In genomic region chr9:108937561-108938305, GRCh38 we compare ENCODE assay signal across 24 cellular contexts. TPM values are rescaled to one million over a fixed set of nuclear protein-coding genes. Genes with fewer than 3 reads are reported as not detected.
DNase-seq lines count a peak whose midpoint lies in the region; ATAC-seq, FAIRE-seq and TF ChIP-seq lines count a peak whose summit lies in the region.
"Had no signal": no experiment of that assay in that cellular context is flagged by ENCODE, and none has a peak within 500 bp of the region (broad histone marks: within the 10 kb centered on the region; RNA-seq: fewer than 3 reads in every experiment).

No MANE protein-coding gene starts in this region.

- no peak overlapping the region for H3K4me2 ChIP-seq in K562 (ENCODE audit: insufficient read depth, low read length)
- H3K4me2 ChIP-seq: BLaER1 had no signal

- no peaks in the 10 kb centered on the region for H4K20me1 ChIP-seq in K562 (replicated peaks; ENCODE audit: control insufficient read depth, insufficient read depth, low read length)

- intact Hi-C loops in K562 (cut with micrococcal nuclease): no loop called here
- intact Hi-C loops in adrenal gland (cut with DNase I): loop anchor here in 1 of 2 donors (10.0 kb wide), 1 partner anchor 187 kb away; no protein-coding TSS in a partner anchor
- intact Hi-C loops in esophagus squamous epithelium (cut with DNase I): no loop called here

- H2AFZ ChIP-seq in K562 (ENCODE audit: low read depth, low read length): no peak overlapping the region

- no peak overlapping the region for H3K4me3 Mint-ChIP-seq in T-helper 2 cell treated with Interferon-gamma antibody and Interleukin-4, amounts not matched to agents 5 μg/mL and 100 μg/mL, for 36 hours
- H3K4me3 Mint-ChIP-seq in osteocyte (ENCODE audit: unreplicated experiment) (no peak overlapping the region), type B pancreatic cell (no peak overlapping the region)
- H3K4me3 Mint-ChIP-seq: B cell; CD8-positive, alpha-beta T cell had no signal

- WGBS in K562 (ENCODE audit: insufficient coverage, low coverage, missing lambda C conversion rate): 86% methylated on average over 5 of the region's 5 CpGs
- 84 to 90% (median 88%) methylated on average over 5 of the region's 5 CpGs for WGBS in adrenal gland, 4 donors
- WGBS in esophagus squamous epithelium, 2 donors: 82 to 85% methylated on average over 5 of the region's 5 CpGs

- H3K36me3 ChIP-seq in K562 (ENCODE audit: control insufficient read depth, insufficient read depth, low read length) (peaks cover 55% of the 10 kb centered on the region), adrenal gland (replicated peaks in 1 of 2) (peaks cover 0 to 46% of the 10 kb centered on the region in 2 donors), esophagus squamous epithelium (peaks cover 0 to 61% (median 4%) of the 10 kb centered on the region in 3 donors)

- no peak for TF ChIP-seq EP300 in K562 (IDR thresholded peaks at IDR 0.05; ENCODE audit: low read length)

- CTCF ChIA-PET in K562 (lab: Yijun Ruan, JAX; ENCODE audit: low intra/inter-chr PET ratio): no interaction called here

- H3K36me3 Mint-ChIP-seq in T-helper 2 cell treated with Interferon-gamma antibody and Interleukin-4, amounts not matched to agents 5 μg/mL and 100 μg/mL, for 36 hours (ENCODE audit: low read depth): peaks cover 6% of the 10 kb centered on the region
- H3K36me3 Mint-ChIP-seq in osteocyte (ENCODE audit: unreplicated experiment): peaks cover 26% of the 10 kb centered on the region
- H3K36me3 Mint-ChIP-seq in type B pancreatic cell: peaks cover 14% of the 10 kb centered on the region

- TF ChIP-seq POLR2A in K562 (conservative IDR thresholded peaks at IDR 0.05) (no peak), adrenal gland (IDR thresholded peaks at IDR 0.05) (no peak), esophagus squamous epithelium (IDR thresholded peaks at IDR 0.05) (no peak)

- no peak for TF ChIP-seq RAD21 in K562 (CRISPR knock-in tag; conservative IDR thresholded peaks at IDR 0.05 in 1 of 2, IDR thresholded peaks at IDR 0.05 in 1 of 2)

- in situ Hi-C loops in K562 (cut with MboI): no loop called here

- POLR2A ChIA-PET in K562 (lab: Yijun Ruan, JAX): no interaction called here

- H3K27ac ChIP-seq in K562 (ENCODE audit: extremely low read depth, low read depth, low read length): no peak overlapping the region
- no peak overlapping the region for H3K27ac ChIP-seq in adrenal gland
- no peak overlapping the region for H3K27ac ChIP-seq in esophagus squamous epithelium
- H3K27ac ChIP-seq: 22Rv1, BLaER1, C4-2B had no signal

- H3K27me3 Mint-ChIP-seq in T-helper 2 cell treated with Interferon-gamma antibody and Interleukin-4, amounts not matched to agents 5 μg/mL and 100 μg/mL, for 36 hours (ENCODE audit: low read depth): no peaks in the 10 kb centered on the region
- H3K27me3 Mint-ChIP-seq in osteocyte (ENCODE audit: unreplicated experiment): no peaks in the 10 kb centered on the region
- H3K27me3 Mint-ChIP-seq in type B pancreatic cell: no peaks in the 10 kb centered on the region
- H3K27me3 Mint-ChIP-seq: B cell; CD4-positive, CD25-positive, alpha-beta regulatory T cell had no signal

- H3K9me1 ChIP-seq in K562 (ENCODE audit: control insufficient read depth, insufficient read depth, low read length): no peaks in the 10 kb centered on the region

- H3K27me3 ChIP-seq in K562 (ENCODE audit: control insufficient read depth in 2 of 2, insufficient read depth in 2 of 2, low read length in 2 of 2) (no peaks in the 10 kb centered on the region), adrenal gland (no peaks in the 10 kb centered on the region), esophagus squamous epithelium (no peaks in the 10 kb centered on the region)
- H3K27me3 ChIP-seq: BLaER1 had no signal

- peaks cover 17% of the 10 kb centered on the region for H3K4me1 Mint-ChIP-seq in T-helper 2 cell treated with Interferon-gamma antibody and Interleukin-4, amounts not matched to agents 5 μg/mL and 100 μg/mL, for 36 hours (ENCODE audit: low read depth)
- H3K4me1 Mint-ChIP-seq in osteocyte (ENCODE audit: unreplicated experiment): peaks cover 19% of the 10 kb centered on the region
- H3K4me1 Mint-ChIP-seq in type B pancreatic cell (ENCODE audit: unreplicated experiment): peaks cover 16% of the 10 kb centered on the region

- no peak overlapping the region for H3K9ac ChIP-seq in K562 (ENCODE audit: insufficient read depth in 1 of 2, low read depth in 2 of 2, low read length in 2 of 2)
- H3K9ac ChIP-seq: BLaER1 had no signal

- TF ChIP-seq CTCF in K562 (IDR thresholded peaks at IDR 0.05 in 2 of 3, conservative IDR thresholded peaks at IDR 0.05 in 1 of 3; ENCODE audit: insufficient read depth in 2 of 3, low read depth in 1 of 3, low read length in 3 of 3): no peak
- no peak for TF ChIP-seq CTCF in osteocyte (IDR thresholded peaks at IDR 0.05)
- no peak for TF ChIP-seq CTCF in adrenal gland (IDR thresholded peaks at IDR 0.05)
- TF ChIP-seq CTCF in esophagus squamous epithelium (IDR thresholded peaks at IDR 0.05): no peak
- no peak for TF ChIP-seq CTCF in type B pancreatic cell (conservative IDR thresholded peaks at IDR 0.05)

- H3K4me3 ChIP-seq in K562 (no peak overlapping the region), adrenal gland (no peak overlapping the region), esophagus squamous epithelium (no peak overlapping the region)
- H3K4me3 ChIP-seq: BLaER1, HAP-1 had no signal

- H3K9me3 Mint-ChIP-seq in T-helper 2 cell treated with Interferon-gamma antibody and Interleukin-4, amounts not matched to agents 5 μg/mL and 100 μg/mL, for 36 hours: no peaks in the 10 kb centered on the region
- H3K9me3 Mint-ChIP-seq in osteocyte (ENCODE audit: unreplicated experiment) (no peaks in the 10 kb centered on the region), type B pancreatic cell (no peaks in the 10 kb centered on the region)
- H3K9me3 Mint-ChIP-seq: CD4-positive, CD25-positive, alpha-beta regulatory T cell; CD8-positive, alpha-beta T cell had no signal

- no peak for ATAC-seq in K562
- ATAC-seq: CD8-positive, alpha-beta T cell had no signal

- peaks cover 26% of the 10 kb centered on the region for H3K79me2 ChIP-seq in K562 (ENCODE audit: control insufficient read depth, insufficient read depth, low read length)

- H3K9me3 ChIP-seq in K562 (replicated peaks; ENCODE audit: control insufficient read depth, insufficient read depth, low read depth, low read length): no peaks in the 10 kb centered on the region
- H3K9me3 ChIP-seq in adrenal gland (replicated peaks in 1 of 3): no peaks in the 10 kb centered on the region
- H3K9me3 ChIP-seq in esophagus squamous epithelium: no peaks in the 10 kb centered on the region
- H3K9me3 ChIP-seq: BLaER1, HAP-1 had no signal

- FAIRE-seq in K562 (lab: Jason Lieb, UNC): no peak
- FAIRE-seq: A204.1, D721Med, GM12891, GM18507 had no signal

- BruUV-seq in K562 (replicated peaks; lab: Mats Ljungman, UMichigan): no TSS peak

- DNase-seq in T-helper 2 cell treated with Interferon-gamma antibody and Interleukin-4, amounts not matched to agents 5 μg/mL and 100 μg/mL, for 36 hours (ENCODE audit: low spot score): no peak
- no peak for DNase-seq in T-helper 2 cell
- peak; percentile 3 for DNase-seq in M059J (ENCODE audit: low read depth)
- no peak for DNase-seq in K562 (ENCODE audit: extremely low read depth in 1 of 4, low spot score in 3 of 4)
- no peak for DNase-seq in osteocyte (ENCODE audit: extremely low spot score, unreplicated experiment)
- no peak for DNase-seq in adrenal gland
- DNase-seq in esophagus squamous epithelium (lab: John Stamatoyannopoulos, UW): no peak
- DNase-seq in type B pancreatic cell (ENCODE audit: extremely low spot score, unreplicated experiment): no peak
- DNase-seq: CD4-positive, CD25-positive, alpha-beta regulatory T cell; CD8-positive, alpha-beta T cell; DMS 273 treated with DMSO at 0.1 percent for 48 hours; DMS79; EL; GDM1; GOT3 had no signal

- peak overlapping the region; percentile 22 for H3K27ac Mint-ChIP-seq in T-helper 2 cell treated with Interferon-gamma antibody and Interleukin-4, amounts not matched to agents 5 μg/mL and 100 μg/mL, for 36 hours
- H3K27ac Mint-ChIP-seq in osteocyte (ENCODE audit: unreplicated experiment) (peak overlapping the region; percentile 10), type B pancreatic cell (no peak overlapping the region)
- H3K27ac Mint-ChIP-seq: B cell; CD4-positive, CD25-positive, alpha-beta regulatory T cell; CD8-positive, alpha-beta T cell had no signal

- H3K4me1 ChIP-seq in K562 (replicated peaks in 1 of 2; ENCODE audit: control insufficient read depth in 2 of 2, insufficient read depth in 2 of 2, low read length in 2 of 2) (peaks cover 0 to 6% of the 10 kb centered on the region in 2 experiments; a peak in 2 of 5 replicates), adrenal gland (replicated peaks in 1 of 2) (peaks cover 9 to 26% of the 10 kb centered on the region in 2 donors), esophagus squamous epithelium (peaks cover 4 to 21% (median 15%) of the 10 kb centered on the region in 3 donors)

RNA-seq across cellular contexts. Expression of gene ABITRAM, which starts 3.5 kb away (rescaled TPM):
- total RNA-seq in M059J (2014; rRNA removed; shearing (Covaris generic)): 10.7 and 11.8 TPM in 2 replicates
- 15.3 and 26.6 TPM in 2 replicates for total RNA-seq in K562 (2011; cell fraction: chromatin; rRNA removed; ENCODE audit: low replicate concordance)
- total RNA-seq in K562 (2011; cell fraction: nucleolus; rRNA removed): 9.3 and 11.4 TPM in 2 replicates
- total RNA-seq in K562 (2011; cell fraction: nucleoplasm; rRNA removed): 12.2 and 21.4 TPM in 2 replicates
- 8.9 and 12.9 TPM in 2 replicates for total RNA-seq in K562 (2014; rRNA removed)
- 24.2 and 24.9 TPM in 2 replicates for total RNA-seq in K562 (2014; rRNA removed; fragmentation: Illumina TruSeq; extraction: Trizol)
- total RNA-seq in K562 (2015; rRNA removed; fragmentation: Illumina TruSeq; extraction: Trizol): 26.4 and 28.9 TPM in 2 replicates
- 18.6 and 19.7 TPM in 2 replicates for total RNA-seq in K562 (2021)
- 44.7 and 46.9 TPM in 2 replicates for polyA plus RNA-seq in K562 (2011; rRNA removed)
- polyA plus RNA-seq in K562 (2011; cell fraction: cytosol; rRNA removed): 13.3 and 22.9 TPM in 2 replicates
- polyA plus RNA-seq in K562 (2011; cell fraction: nucleus; rRNA removed): 25.4 and 43.5 TPM in 2 replicates
- 23.3 and 27.1 TPM in 2 replicates for polyA plus RNA-seq in K562 (2012)
- polyA plus RNA-seq in K562 (2014; fragmentation: Illumina TruSeq; extraction: Trizol): 37.7 and 47.6 TPM in 2 replicates
- 10 to 100 TPM; 26.5 to 34.4 TPM for polyA plus RNA-seq in K562 (2014; fragmentation: Nextera tagmentation; extraction: Ambion mirVana)
- 27.2 and 28.4 TPM in 2 replicates for polyA plus RNA-seq in K562 (2014; rRNA removed)
- polyA minus RNA-seq in K562 (2011; rRNA and poly(A)+ RNA removed): 20.4 and 22.9 TPM in 2 replicates
- polyA minus RNA-seq in K562 (2011; cell fraction: cytosol; rRNA and poly(A)+ RNA removed): 5.2 and 8.6 TPM in 2 replicates
- 6.7 and 15.1 TPM in 2 replicates for polyA minus RNA-seq in K562 (2011; cell fraction: nucleus; rRNA and poly(A)+ RNA removed)
- total RNA-seq in osteocyte: 8.8 and 9.0 TPM in 2 replicates
- 10 to 100 TPM in 5 of 8 donors, 1 to 10 TPM in 3; 3.5 to 20.2 (median 11.8) TPM for total RNA-seq in adrenal gland
- polyA plus RNA-seq in adrenal gland: 10 to 100 TPM; 13.2 to 33.0 (median 17.1) TPM
- 10 to 100 TPM in 3 of 4 donors, 1 to 10 TPM in 1; 9.8 to 17.2 (median 12.8) TPM for total RNA-seq in esophagus squamous epithelium
- 19.4 and 21.7 TPM in 2 replicates for total RNA-seq in type B pancreatic cell (ENCODE audit: low replicate concordance)

RNA-seq across cellular contexts. Expression of gene ELP1, which starts 3.8 kb away (rescaled TPM):
- total RNA-seq in M059J (2014; rRNA removed; shearing (Covaris generic)): 14.2 and 27.6 TPM in 2 replicates
- 23.2 and 58.4 TPM in 2 replicates for total RNA-seq in K562 (2011; cell fraction: chromatin; rRNA removed; ENCODE audit: low replicate concordance)
- 19.3 and 26.2 TPM in 2 replicates for total RNA-seq in K562 (2011; cell fraction: nucleolus; rRNA removed)
- total RNA-seq in K562 (2011; cell fraction: nucleoplasm; rRNA removed): 22.3 and 25.3 TPM in 2 replicates
- 35.8 and 40.8 TPM in 2 replicates for total RNA-seq in K562 (2014; rRNA removed)
- 37.2 and 39.7 TPM in 2 replicates for total RNA-seq in K562 (2014; rRNA removed; fragmentation: Illumina TruSeq; extraction: Trizol)
- 39.0 and 41.7 TPM in 2 replicates for total RNA-seq in K562 (2015; rRNA removed; fragmentation: Illumina TruSeq; extraction: Trizol)
- 33.4 and 38.6 TPM in 2 replicates for total RNA-seq in K562 (2021)
- 43.7 and 48.6 TPM in 2 replicates for polyA plus RNA-seq in K562 (2011; rRNA removed)
- 16.6 and 24.1 TPM in 2 replicates for polyA plus RNA-seq in K562 (2011; cell fraction: cytosol; rRNA removed)
- polyA plus RNA-seq in K562 (2011; cell fraction: nucleus; rRNA removed): 85.3 and 134 TPM in 2 replicates
- 25.3 and 34.9 TPM in 2 replicates for polyA plus RNA-seq in K562 (2012)
- polyA plus RNA-seq in K562 (2014; fragmentation: Illumina TruSeq; extraction: Trizol): 35.4 and 45.3 TPM in 2 replicates
- polyA plus RNA-seq in K562 (2014; fragmentation: Nextera tagmentation; extraction: Ambion mirVana): 10 to 100 TPM; 17.0 to 25.0 TPM
- 30.9 and 46.6 TPM in 2 replicates for polyA plus RNA-seq in K562 (2014; rRNA removed)
- 54.1 and 70.2 TPM in 2 replicates for polyA minus RNA-seq in K562 (2011; rRNA and poly(A)+ RNA removed)
- polyA minus RNA-seq in K562 (2011; cell fraction: cytosol; rRNA and poly(A)+ RNA removed): 23.1 and 28.1 TPM in 2 replicates
- polyA minus RNA-seq in K562 (2011; cell fraction: nucleus; rRNA and poly(A)+ RNA removed): 21.0 and 36.7 TPM in 2 replicates
- total RNA-seq in osteocyte: 25.7 and 26.1 TPM in 2 replicates
- total RNA-seq in adrenal gland: 100 to 1,000 TPM in 7 of 8 donors, 10 to 100 TPM in 1; 72.5 to 768 (median 147) TPM
- 100 to 1,000 TPM in 1 of 3 donors, 10 to 100 TPM in 2; 54.3 to 261 (median 63.5) TPM for polyA plus RNA-seq in adrenal gland
- 10 to 100 TPM; 12.3 to 22.2 (median 20.2) TPM for total RNA-seq in esophagus squamous epithelium
- total RNA-seq in type B pancreatic cell (ENCODE audit: low replicate concordance): 42.5 and 45.8 TPM in 2 replicates
